ENCODE assay signal across 13 cellular contexts in genomic region chr17:40092581-40092980, GRCh38. TPM values are rescaled to one million over a fixed set of nuclear protein-coding genes. Genes with fewer than 3 reads are reported as not detected.
DNase-seq lines count a peak whose midpoint lies in the region; ATAC-seq and TF ChIP-seq lines count a peak whose summit lies in the region.
"Had no signal": no experiment of that assay in that cellular context is flagged by ENCODE, and none has a peak within 500 bp of the region (broad histone marks: within the 10 kb centered on the region; RNA-seq: fewer than 3 reads in every experiment).

No MANE protein-coding gene starts in this region.

- peak overlapping the region in 3 of 4 donors; percentile 17 to 99 (median 72) for H3K27ac ChIP-seq in Peyer's patch
- H3K27ac ChIP-seq in right cardiac atrium (ENCODE audit: low read length), result peak overlapping the region; percentile 88
- H3K27ac ChIP-seq in gastrocnemius medialis, result peak overlapping the region; percentile 94 to 100 (median 98)

- intact Hi-C loops in right cardiac atrium (cut with DNase I) (no loop called here), gastrocnemius medialis (cut with DNase I; ENCODE audit: low total_unique reads) (loop anchor here (2.0 kb wide), 1 partner anchor 74 kb away; no protein-coding TSS in a partner anchor)

- H3K4me3 ChIP-seq in Peyer's patch (no peak overlapping the region), right cardiac atrium (ENCODE audit: low read length) (no peak overlapping the region), gastrocnemius medialis (peak overlapping the region in 3 of 4 donors; percentile 24 to 39 (median 34))

- H3K36me3 ChIP-seq in Peyer's patch (peaks cover 0 to 79% (median 0%) of the 10 kb centered on the region in 3 donors), gastrocnemius medialis (peaks cover 0 to 67% of the 10 kb centered on the region in 2 donors)

- DNase-seq in Ammon's horn (ENCODE audit: low spot score), result peak; percentile 82
- no peak for DNase-seq in Peyer's patch
- DNase-seq in right cardiac atrium, result peak in 1 of 3 donors; percentile 40
- DNase-seq in gastrocnemius medialis, result no peak
- no peak for DNase-seq in NCI-H1436 treated with DMSO at 0.1 percent for 48 hours (lab: John Stamatoyannopoulos, UW)
- no peak for DNase-seq in dedifferentiated amniotic fluid mesenchymal stem cell (ENCODE audit: extremely low spot score)
- DNase-seq: activated naive CD4-positive, alpha-beta T cell treated with anti-CD3 and anti-CD28 coated beads for 36 hours; dermis blood vessel endothelial cell; EL; OCI-M1; T-helper 2 cell had no signal

- peaks cover 4 to 60% (median 25%) of the 10 kb centered on the region in 4 donors for H3K4me1 ChIP-seq in Peyer's patch
- H3K4me1 ChIP-seq in right cardiac atrium (ENCODE audit: control insufficient read depth, insufficient read depth, low read length), result peaks cover 36% of the 10 kb centered on the region
- H3K4me1 ChIP-seq in gastrocnemius medialis, result peaks cover 68 to 73% of the 10 kb centered on the region in 2 donors

- in situ Hi-C loops in gastrocnemius medialis (cut with MboI; ENCODE audit: low sequenced_read_pairs in 4 of 4), result no loop called here

- H3K9me3 ChIP-seq in Peyer's patch (no peaks in the 10 kb centered on the region), right cardiac atrium (ENCODE audit: control insufficient read depth, low read length) (no peaks in the 10 kb centered on the region), gastrocnemius medialis (no peaks in the 10 kb centered on the region)

- no peaks in the 10 kb centered on the region for H3K27me3 ChIP-seq in Peyer's patch
- H3K27me3 ChIP-seq in right cardiac atrium (ENCODE audit: control insufficient read depth, insufficient read depth), result no peaks in the 10 kb centered on the region
- no peaks in the 10 kb centered on the region for H3K27me3 ChIP-seq in gastrocnemius medialis

- ATAC-seq in right cardiac atrium (no peak), gastrocnemius medialis (no peak), HG02610 (IDR thresholded peaks at IDR 0.05; ENCODE audit: unreplicated experiment) (no peak), SK-N-SH treated with all-trans-retinoic acid at 6 μM for 48 hours (no peak)

- WGBS in right cardiac atrium, result 32% methylated on average over 3 of the region's 3 CpGs

- TF ChIP-seq POLR2A in Peyer's patch (IDR thresholded peaks at IDR 0.05), result no peak
- no peak for TF ChIP-seq POLR2A in gastrocnemius medialis (IDR thresholded peaks at IDR 0.05)

- TF ChIP-seq CTCF in Peyer's patch (IDR thresholded peaks at IDR 0.05) (no peak), gastrocnemius medialis (IDR thresholded peaks at IDR 0.05 in 4 of 5, conservative IDR thresholded peaks at IDR 0.05 in 1 of 5) (no peak)

TF ChIP-seq in SK-N-SH treated with all-trans-retinoic acid at 6 μM for 48 hours, 23 proteins besides CTCF, POLR2A, EP300 and RAD21 (continues in another document):
- no peak for TF ChIP-seq ZNF565 (CRISPR knock-in tag; conservative IDR thresholded peaks at IDR 0.05; ENCODE audit: low read depth)
- no peak for TF ChIP-seq TSHZ2 (CRISPR knock-in tag; IDR thresholded peaks at IDR 0.05)
- no peak for TF ChIP-seq ZNF70 (CRISPR knock-in tag; IDR thresholded peaks at IDR 0.05)
- no peak for TF ChIP-seq TCF4 (CRISPR knock-in tag; IDR thresholded peaks at IDR 0.05; ENCODE audit: borderline replicate concordance)
- TF ChIP-seq POU6F1 (CRISPR knock-in tag; IDR thresholded peaks at IDR 0.05; ENCODE audit: borderline replicate concordance, low read depth), result no peak
- TF ChIP-seq RARB (CRISPR knock-in tag; IDR thresholded peaks at IDR 0.05), result no peak
- no peak for TF ChIP-seq CSRNP3 (CRISPR knock-in tag; IDR thresholded peaks at IDR 0.05)
- no peak for TF ChIP-seq ESRRG (CRISPR knock-in tag; IDR thresholded peaks at IDR 0.05)
- TF ChIP-seq PPARA (CRISPR knock-in tag; IDR thresholded peaks at IDR 0.05; ENCODE audit: borderline replicate concordance), result no peak
- no peak for TF ChIP-seq PATZ1 (CRISPR knock-in tag; IDR thresholded peaks at IDR 0.05; ENCODE audit: borderline replicate concordance)
- TF ChIP-seq TOX (CRISPR knock-in tag; IDR thresholded peaks at IDR 0.05; ENCODE audit: borderline replicate concordance), result no peak
- no peak for TF ChIP-seq GLIS3 (CRISPR knock-in tag; IDR thresholded peaks at IDR 0.05)

RNA-seq across cellular contexts. Expression of gene NR1D1, which starts 7.8 kb away (rescaled TPM):
- total RNA-seq in Peyer's patch (10 to 100 TPM; 13.2 to 38.8 (median 18.9) TPM), right cardiac atrium (10 to 100 TPM; 10.2 to 25.1 (median 18.8) TPM), gastrocnemius medialis (10 to 100 TPM; 16.0 to 34.2 (median 18.3) TPM)
- polyA plus RNA-seq in right cardiac atrium, result 12.3 TPM

RNA-seq across cellular contexts. Expression of gene MSL1, which starts 29.2 kb away (rescaled TPM):
- total RNA-seq in Peyer's patch (100 to 1,000 TPM in 3 of 4 donors, 10 to 100 TPM in 1; 86.3 to 207 (median 117) TPM), right cardiac atrium (10 to 100 TPM; 53.6 to 57.3 (median 55.2) TPM), gastrocnemius medialis (10 to 100 TPM; 75.7 to 96.3 (median 85.9) TPM)
- polyA plus RNA-seq in right cardiac atrium, result 44.8 TPM

RNA-seq across cellular contexts. Expression of gene THRA, which starts 29.8 kb away (rescaled TPM):
- total RNA-seq in Peyer's patch (10 to 100 TPM; 43.4 to 80.5 (median 68.5) TPM), right cardiac atrium (10 to 100 TPM; 80.6 to 99.5 (median 95.9) TPM), gastrocnemius medialis (10 to 100 TPM; 42.2 to 71.6 (median 48.2) TPM)
- 73.3 TPM for polyA plus RNA-seq in right cardiac atrium

RNA-seq across cellular contexts. Expression of gene MED24, which starts 38.4 kb away (rescaled TPM):
- total RNA-seq in Peyer's patch (100 to 1,000 TPM in 3 of 4 donors, 10 to 100 TPM in 1; 77.9 to 176 (median 146) TPM), right cardiac atrium (10 to 100 TPM; 54.3 to 60.5 (median 54.7) TPM), gastrocnemius medialis (100 to 1,000 TPM in 2 of 4 donors, 10 to 100 TPM in 2; 54.2 to 124 (median 93.9) TPM)
- 45.1 TPM for polyA plus RNA-seq in right cardiac atrium

RNA-seq across cellular contexts. Expression of gene CASC3, which starts 47.8 kb away (rescaled TPM):
- total RNA-seq in Peyer's patch, result 100 to 1,000 TPM in 1 of 4 donors, 10 to 100 TPM in 3; 54.6 to 138 (median 57.5) TPM
- total RNA-seq in right cardiac atrium, result 10 to 100 TPM; 50.2 to 56.7 (median 50.7) TPM
- polyA plus RNA-seq in right cardiac atrium, result 23.4 TPM
- total RNA-seq in gastrocnemius medialis, result 10 to 100 TPM; 35.8 to 41.3 (median 39.8) TPM

Comparison
In these comparisons a context has a peak if more than half of its experiments do, and no peak if none do; other contexts are left out.
1. H3K4me3 ChIP-seq: peak in gastrocnemius medialis (3 of 4); none in Peyer's patch (0 of 4) and right cardiac atrium (single experiment).
2. Peak in every context shown above with its lines, with median percentiles within 50 percentile points of each other: H3K27ac ChIP-seq.